ENCODE assay signal across 8 cellular contexts in genomic region chr16:88662222-88662842, GRCh38. TPM values are rescaled to one million over a fixed set of nuclear protein-coding genes. Genes with fewer than 3 reads are reported as not detected.
A peak's percentile ranks its signal among the peaks of the same experiment; 100 is the strongest.
DNase-seq lines count a peak whose midpoint lies in the region; ATAC-seq and TF ChIP-seq lines count a peak whose summit lies in the region.

No MANE protein-coding gene starts in this region.

- H3K27ac Mint-ChIP-seq in T-helper 17 cell, result peak overlapping the region; percentile 86

- no peaks in the 10 kb centered on the region for H3K36me3 Mint-ChIP-seq in T-helper 17 cell (ENCODE audit: low read depth)

- H3K4me3 ChIP-seq in fibroblast of the aortic adventitia (ENCODE audit: low read depth, low read length), result peak overlapping the region; percentile 87
- peak overlapping the region; percentile 95 for H3K4me3 ChIP-seq in skeletal muscle cell (ENCODE audit: low read depth, low read length)

- CTCF ChIA-PET in GM10248 (lab: Yijun Ruan, JAX), result interaction anchor here (0.8 to 2.6 kb wide), 4 partner anchors 10 to 44 kb away, joined by 4 to 9 read pairs (median 6); partner anchors contain the start of genes CTU2 and RNF166

- peak overlapping the region; percentile 91 for H3K4me3 Mint-ChIP-seq in T-helper 17 cell

- POLR2A ChIA-PET in GM10248 (lab: Yijun Ruan, JAX), result interaction anchor here (1.0 to 1.3 kb wide), 3 partner anchors 10 to 23 kb away, joined by 3 to 4 read pairs (median 4); no protein-coding TSS in a partner anchor

- ATAC-seq in T-helper 17 cell (no peak), GM21526 (IDR thresholded peaks at IDR 0.05; ENCODE audit: low FRiP score, unreplicated experiment) (no peak)

- peaks cover 13% of the 10 kb centered on the region for H3K4me1 Mint-ChIP-seq in T-helper 17 cell

- no peak for TF ChIP-seq CTCF in fibroblast of the aortic adventitia (IDR thresholded peaks at IDR 0.05; ENCODE audit: insufficient read depth, low read length)
- no peak for TF ChIP-seq CTCF in GM10248 (IDR thresholded peaks at IDR 0.05; ENCODE audit: control extremely low read depth, extremely low read depth, low read depth, missing control alignments)

- H3K9me3 ChIP-seq in T-helper 17 cell (ENCODE audit: control insufficient read depth, low read length, poor library complexity, severe bottlenecking), result no peaks in the 10 kb centered on the region

- peak; percentile 32 for DNase-seq in stimulated activated CD4-positive, alpha-beta T cell treated with anti-CD3 and anti-CD28 coated beads, Interleukin-4, amount 100 ng/mL, for 1 hour
- DNase-seq in stimulated activated CD4-positive, alpha-beta T cell treated with anti-CD3 and anti-CD28 coated beads, Interleukin-2, amount 100 ng/mL, for 24 hours, result no peak
- DNase-seq in T-helper 17 cell, result no peak
- no peak for DNase-seq in fibroblast of the aortic adventitia (ENCODE audit: low read depth)
- DNase-seq in skeletal muscle cell (ENCODE audit: low read depth), result no peak
- DNase-seq in GM10248 (ENCODE audit: extremely low spot score), result no peak
- no peak for DNase-seq in foreskin melanocyte

- no peaks in the 10 kb centered on the region for H3K27me3 Mint-ChIP-seq in T-helper 17 cell

RNA-seq across cellular contexts. Expression of gene MVD, which starts 0.6 kb away (rescaled TPM):
- total RNA-seq in T-helper 17 cell, result 10 to 100 TPM; 40.4 to 72.8 TPM
- 24.4 and 97.4 TPM in 2 replicates for total RNA-seq in fibroblast of the aortic adventitia (ENCODE audit: low replicate concordance)

RNA-seq across cellular contexts. Expression of gene CYBA, which starts 11.5 kb away (rescaled TPM):
- total RNA-seq in T-helper 17 cell (100 to 1,000 TPM; 346 to 383 TPM), fibroblast of the aortic adventitia (ENCODE audit: low replicate concordance) (41.5 and 98.0 TPM in 2 replicates)

RNA-seq across cellular contexts. Expression of gene IL17C, which starts 24.0 kb away (rescaled TPM):
- total RNA-seq in T-helper 17 cell (under 1 TPM; 0.65 to 0.86 TPM), fibroblast of the aortic adventitia (ENCODE audit: low replicate concordance) (not detected in 2 replicates)

RNA-seq across cellular contexts. Expression of gene SNAI3, which starts 24.0 kb away (rescaled TPM):
- total RNA-seq in T-helper 17 cell (10 to 100 TPM in 1 of 2 donors, 1 to 10 TPM in 1; 7.7 to 10.2 TPM), fibroblast of the aortic adventitia (ENCODE audit: low replicate concordance) (not detected in 2 replicates)

RNA-seq across cellular contexts. Expression of gene RNF166, which starts 43.9 kb away (rescaled TPM):
- total RNA-seq in T-helper 17 cell, result 100 to 1,000 TPM; 235 to 398 TPM
- total RNA-seq in fibroblast of the aortic adventitia (ENCODE audit: low replicate concordance), result 10.2 and 14.1 TPM in 2 replicates
